In the genomic region with DNA sequence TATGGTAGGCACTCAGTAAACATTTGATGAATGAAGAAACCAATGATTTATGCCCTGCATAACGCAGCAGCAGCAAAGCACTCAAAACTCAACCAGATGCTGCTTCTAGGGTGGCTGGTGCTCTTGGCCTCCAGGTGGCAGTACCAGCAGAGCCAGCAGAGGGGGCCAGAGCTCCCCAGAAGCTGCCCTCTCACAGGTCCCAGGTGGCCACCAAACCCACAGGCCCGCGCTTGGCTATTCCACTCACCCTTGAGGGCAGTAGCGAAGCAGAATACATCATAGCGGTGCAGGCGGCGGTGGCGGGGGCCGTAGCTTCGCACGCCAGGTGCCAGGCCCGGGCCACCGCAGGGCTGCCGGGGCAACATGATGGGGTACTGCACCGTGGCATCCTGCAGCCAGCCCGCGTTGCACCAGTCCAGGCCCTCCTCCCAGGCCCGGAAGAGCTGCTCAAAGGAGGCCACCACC, we compare ENCODE assay signal across 8 cellular contexts. TPM values are rescaled to one million over a fixed set of nuclear protein-coding genes. Genes with fewer than 3 reads are reported as not detected.
A peak's percentile ranks its signal among the peaks of the same experiment; 100 is the strongest.
DNase-seq lines count a peak whose midpoint lies in the region; ATAC-seq and TF ChIP-seq lines count a peak whose summit lies in the region.

No MANE protein-coding gene starts in this region.

- no peaks in the 10 kb centered on the region for H3K27me3 ChIP-seq in SJSA1 (replicated peaks)
- peaks cover 0 to 4% of the 10 kb centered on the region in 2 donors for H3K27me3 ChIP-seq in left lung

- DNase-seq in A172 (ENCODE audit: low spot score) (peak; percentile 57), GM03348 (ENCODE audit: low spot score) (peak; percentile 86), HT1080 (ENCODE audit: low read depth) (peak; percentile 61), SJSA1 (ENCODE audit: low read depth in 1 of 2, low spot score in 2 of 2) (peak; percentile 37 to 64), left lung (peak in 1 of 2 donors; percentile 79), dedifferentiated amniotic fluid mesenchymal stem cell (ENCODE audit: extremely low spot score) (no peak)

- peak; percentile 30 to 69 for TF ChIP-seq CTCF in brain (conservative IDR thresholded peaks at IDR 0.05)
- TF ChIP-seq CTCF in left lung (IDR thresholded peaks at IDR 0.05) = peak; percentile 50 to 52

- H3K4me3 Mint-ChIP-seq in brain = no peak overlapping the region

- H3K36me3 ChIP-seq in SJSA1 (no peaks in the 10 kb centered on the region), left lung (peaks cover 0 to 7% of the 10 kb centered on the region in 2 donors)

- H3K27ac Mint-ChIP-seq in brain = no peak overlapping the region

- peaks cover 2% of the 10 kb centered on the region for H3K27me3 Mint-ChIP-seq in brain

- H3K9me3 Mint-ChIP-seq in brain = peaks cover 0 to 3% (median 0%) of the 10 kb centered on the region in 5 experiments

- H3K4me1 ChIP-seq in SJSA1 (replicated peaks) (peaks cover 16% of the 10 kb centered on the region), left lung (no peaks in the 10 kb centered on the region)

- intact Hi-C loops in left lung (cut with DNase I) = no loop called here

- H3K27ac ChIP-seq in SJSA1 (no peak overlapping the region), left lung (no peak overlapping the region)

- H3K9me3 ChIP-seq in SJSA1 (replicated peaks) (no peaks in the 10 kb centered on the region), left lung (no peaks in the 10 kb centered on the region)

- H3K36me3 Mint-ChIP-seq in brain = no peaks in the 10 kb centered on the region

- H3K4me1 Mint-ChIP-seq in brain = no peaks in the 10 kb centered on the region

- H3K4me3 ChIP-seq in SJSA1 (no peak overlapping the region), left lung (no peak overlapping the region)

- ATAC-seq in left lung (peak; percentile 79), HG02885 (IDR thresholded peaks at IDR 0.05; ENCODE audit: poor library complexity, unreplicated experiment) (no peak)

RNA-seq across cellular contexts. Expression of a gene that starts 16.6 kb away (rescaled TPM):
- total RNA-seq in A172 (2014; rRNA removed; shearing (Covaris generic)) = 1.2 and 2.3 TPM in 2 replicates
- 9.7 and 10.0 TPM in 2 replicates for total RNA-seq in HT1080 (2014; rRNA removed; shearing (Covaris generic))
- polyA plus RNA-seq in HT1080 (2015; cell fraction: cytosol; rRNA removed) = 3.0 and 5.0 TPM in 2 replicates
- polyA plus RNA-seq in HT1080 (2015; cell fraction: nucleus; rRNA removed) = 6.5 and 6.7 TPM in 2 replicates
- 11.9 and 19.9 TPM in 2 replicates for total RNA-seq in SJSA1 (2014; rRNA removed; shearing (Covaris generic))
- polyA plus RNA-seq in brain (ENCODE audit: insufficient read depth, low read depth, low replicate concordance) = 1.8 TPM
- 10 to 100 TPM in 1 of 2 donors, 1 to 10 TPM in 1; 7.7 to 10.6 TPM for total RNA-seq in left lung

RNA-seq across cellular contexts. Expression of a gene that starts 34.4 kb away (rescaled TPM):
- 116 and 144 TPM in 2 replicates for total RNA-seq in A172 (2014; rRNA removed; shearing (Covaris generic))
- 18.7 and 27.6 TPM in 2 replicates for total RNA-seq in HT1080 (2014; rRNA removed; shearing (Covaris generic))
- 35.7 and 37.9 TPM in 2 replicates for polyA plus RNA-seq in HT1080 (2015; cell fraction: cytosol; rRNA removed)
- polyA plus RNA-seq in HT1080 (2015; cell fraction: nucleus; rRNA removed) = 92.1 and 92.4 TPM in 2 replicates
- total RNA-seq in SJSA1 (2014; rRNA removed; shearing (Covaris generic)) = 149 and 151 TPM in 2 replicates
- 66.4 TPM for polyA plus RNA-seq in brain (ENCODE audit: insufficient read depth, low read depth, low replicate concordance)
- 100 to 1,000 TPM; 131 to 142 TPM for total RNA-seq in left lung
